1 cellular context compared by ENCODE assay signal in the genomic region with DNA sequence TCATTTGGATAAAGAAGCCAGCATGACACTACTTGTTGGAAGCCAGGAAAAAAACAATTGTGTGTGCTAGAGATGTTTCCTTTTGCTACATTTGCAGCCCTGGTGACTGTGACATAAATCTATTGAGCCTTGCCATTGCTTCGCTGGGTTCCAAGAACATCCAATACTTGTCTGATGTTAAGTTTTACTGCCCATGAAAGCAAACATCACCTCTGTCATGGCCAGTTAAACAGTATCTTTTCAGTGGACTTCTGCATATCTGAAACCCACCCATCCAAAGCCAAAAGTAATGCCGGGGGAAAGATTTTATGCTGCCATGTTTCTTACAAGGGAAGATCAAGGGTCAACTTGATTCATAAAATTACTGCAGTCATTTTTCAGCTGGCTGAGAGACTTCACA.
TF ChIP-seq lines count a peak whose summit lies in the region.

No MANE protein-coding gene starts in this region.

TF ChIP-seq in GM23338, 12 proteins besides CTCF, POLR2A, EP300 and RAD21 (continued from another document):
- TF ChIP-seq ZNF462 (CRISPR knock-in tag; IDR thresholded peaks at IDR 0.05) (no peak), EZH2phosphoT487 (IDR thresholded peaks at IDR 0.05; ENCODE audit: unreplicated experiment) (no peak), JUNB (IDR thresholded peaks at IDR 0.05; ENCODE audit: unreplicated experiment) (no peak)
- TF ChIP-seq, protein P1, sequence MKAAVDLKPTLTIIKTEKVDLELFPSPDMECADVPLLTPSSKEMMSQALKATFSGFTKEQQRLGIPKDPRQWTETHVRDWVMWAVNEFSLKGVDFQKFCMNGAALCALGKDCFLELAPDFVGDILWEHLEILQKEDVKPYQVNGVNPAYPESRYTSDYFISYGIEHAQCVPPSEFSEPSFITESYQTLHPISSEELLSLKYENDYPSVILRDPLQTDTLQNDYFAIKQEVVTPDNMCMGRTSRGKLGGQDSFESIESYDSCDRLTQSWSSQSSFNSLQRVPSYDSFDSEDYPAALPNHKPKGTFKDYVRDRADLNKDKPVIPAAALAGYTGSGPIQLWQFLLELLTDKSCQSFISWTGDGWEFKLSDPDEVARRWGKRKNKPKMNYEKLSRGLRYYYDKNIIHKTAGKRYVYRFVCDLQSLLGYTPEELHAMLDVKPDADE (IDR thresholded peaks at IDR 0.05), result no peak
